Comparison of ENCODE assay signal across 28 cellular contexts in genomic region chr17:36885761-36886365, GRCh38. TPM values are rescaled to one million over a fixed set of nuclear protein-coding genes. Genes with fewer than 3 reads are reported as not detected.
"Had no signal": no experiment of that assay in that cellular context is flagged by ENCODE, and none has a peak within 500 bp of the region (broad histone marks: within the 10 kb centered on the region; RNA-seq: fewer than 3 reads in every experiment).

No MANE protein-coding gene starts in this region.

- H3K9me3 ChIP-seq: uterus had no signal

- H3K4me1 ChIP-seq: lower lobe of right lung, uterus had no signal

- H3K36me3 Mint-ChIP-seq: activated naive CD4-positive, alpha-beta T cell treated with anti-CD3 and anti-CD28 coated beads, Interleukin-2, amount 50 U/mL, for 24 hours; immature natural killer cell; neural progenitor cell had no signal

- H3K27me3 ChIP-seq: neural progenitor cell, uterus had no signal

- DNase-seq: activated CD4-positive, alpha-beta T cell treated with anti-CD3 and anti-CD28 coated beads for 1 hour; activated CD4-positive, alpha-beta T cell treated with anti-CD3 and anti-CD28 coated beads, Interleukin-2, amount 50 U/mL, for 1 hour; activated gamma-delta T cell treated with Interleukin-2 at 50 U/mL for 16 hours; activated T-cell treated with anti-CD3 and anti-CD28 coated beads, Interleukin-2, amount 50 U/mL, for 1 hour; aorta; brain microvascular endothelial cell; central memory CD4-positive, alpha-beta T cell; dermis blood vessel endothelial cell; effector CD8-positive, alpha-beta T cell; foreskin keratinocyte; immature natural killer cell; lower lobe of right lung; naive thymus-derived CD8-positive, alpha-beta T cell; stimulated activated CD4-positive, alpha-beta T cell treated with anti-CD3 and anti-CD28 coated beads, Interleukin-2, amount 100 ng/mL, for 48 hours; stimulated activated CD8-positive, alpha-beta memory T cell treated with anti-CD3 and anti-CD28 coated beads, Interleukin-4, amount 100 ng/mL, for 48 hours; stimulated activated naive B cell treated with anti-CD40 and anti-IgM and Interleukin-4, amounts not matched to agents 10 μg/mL and 1 μg/mL and 100 μg/mL, for 72 hours; trophoblast cell; uterus had no signal

- ATAC-seq: foreskin keratinocyte; left lobe of liver; lower lobe of right lung; naive thymus-derived CD8-positive, alpha-beta T cell; sciatic nerve; stimulated activated naive B cell treated with anti-CD40 and anti-IgM and Interleukin-4, amounts not matched to agents 10 μg/mL and 1 μg/mL and 100 μg/mL, for 72 hours had no signal

- FAIRE-seq: TTC549 had no signal

- H3K27ac ChIP-seq: brain microvascular endothelial cell, foreskin keratinocyte, lower lobe of right lung, neural progenitor cell, uterus had no signal

- H3K36me3 ChIP-seq: brain microvascular endothelial cell, lower lobe of right lung, neural progenitor cell, uterus had no signal

- H3K4me3 ChIP-seq: lower lobe of right lung, neural progenitor cell, uterus had no signal

- H3K4me2 ChIP-seq: neural progenitor cell had no signal

- H3K9ac ChIP-seq: neural progenitor cell had no signal

- H3K27ac Mint-ChIP-seq: activated naive CD4-positive, alpha-beta T cell treated with anti-CD3 and anti-CD28 coated beads, Interleukin-2, amount 50 U/mL, for 24 hours; immature natural killer cell; naive thymus-derived CD8-positive, alpha-beta T cell; neural progenitor cell; stimulated activated naive B cell treated with anti-CD40 and anti-IgM and Interleukin-4, amounts not matched to agents 10 μg/mL and 1 μg/mL and 100 μg/mL, for 72 hours had no signal

RNA-seq across cellular contexts. Expression of gene LHX1, which starts 51.4 kb away (rescaled TPM):
- total RNA-seq: aorta; foreskin keratinocyte; left lobe of liver; lower lobe of right lung; mesenteric fat pad; mucosa of gallbladder; naive thymus-derived CD8-positive, alpha-beta T cell; omental fat pad; sciatic nerve had no signal
- polyA plus RNA-seq: adipose tissue; aorta; esophagus; immature natural killer cell; naive thymus-derived CD8-positive, alpha-beta T cell had no signal
